Comparison of ENCODE assay signal across 20 cellular contexts in genomic region chr2:129734343-129735034, GRCh38.
"Had no signal": no experiment of that assay in that cellular context is flagged by ENCODE, and none has a peak within 500 bp of the region (broad histone marks: within the 10 kb centered on the region; RNA-seq: fewer than 3 reads in every experiment).

No MANE protein-coding gene starts in this region.

- H3K4me2 ChIP-seq: hepatocyte had no signal

- H3K4me1 ChIP-seq: foreskin keratinocyte, right atrium auricular region, sigmoid colon, testis, tibial nerve had no signal

- H3K27ac ChIP-seq: foreskin keratinocyte, hepatocyte, ovary, right atrium auricular region, sigmoid colon, skin epidermis, testis, tibial nerve had no signal

- H3K27me3 Mint-ChIP-seq: stimulated activated naive CD8-positive, alpha-beta T cell treated with anti-CD3 and anti-CD28 coated beads, Interleukin-15, amount 100 ng/mL, for 72 hours had no signal

- ATAC-seq: foreskin keratinocyte; mucosa of descending colon; naive thymus-derived CD8-positive, alpha-beta T cell; stimulated activated naive B cell treated with anti-CD40 and anti-IgM and Interleukin-4, amounts not matched to agents 10 μg/mL and 1 μg/mL and 100 μg/mL, for 72 hours; stimulated activated naive CD8-positive, alpha-beta T cell treated with anti-CD3 and anti-CD28 coated beads, Interleukin-15, amount 100 ng/mL, for 72 hours had no signal

- H3K9me3 Mint-ChIP-seq: dendritic cell treated with granulocyte-macrophage colony-stimulating factor and Interleukin-4, amounts not matched to agents 40 ng/mL and 50 ng/mL, for 4 days; naive thymus-derived CD8-positive, alpha-beta T cell; stimulated activated naive B cell treated with anti-CD40 and anti-IgM and Interleukin-4, amounts not matched to agents 10 μg/mL and 1 μg/mL and 100 μg/mL, for 72 hours; stimulated activated naive CD8-positive, alpha-beta T cell treated with anti-CD3 and anti-CD28 coated beads, Interleukin-15, amount 100 ng/mL, for 72 hours had no signal

- H3K4me1 Mint-ChIP-seq: naive thymus-derived CD8-positive, alpha-beta T cell; stimulated activated naive B cell treated with anti-CD40 and anti-IgM and Interleukin-4, amounts not matched to agents 10 μg/mL and 1 μg/mL and 100 μg/mL, for 72 hours; stimulated activated naive CD8-positive, alpha-beta T cell treated with anti-CD3 and anti-CD28 coated beads, Interleukin-15, amount 100 ng/mL, for 72 hours had no signal

- H3K4me3 ChIP-seq: hepatocyte, mucosa of descending colon, ovary, right atrium auricular region, sigmoid colon, skin epidermis, testis, tibial nerve had no signal

- H3K27me3 ChIP-seq: foreskin keratinocyte, hepatocyte, ovary, right atrium auricular region, sigmoid colon, testis, tibial nerve had no signal

- H3K9me3 ChIP-seq: mucosa of descending colon, ovary, right atrium auricular region, sigmoid colon, testis, tibial nerve had no signal

- FAIRE-seq: colon, endothelial cell of umbilical vein had no signal

- DNase-seq: erythroblast; foreskin keratinocyte; kidney glomerular epithelial cell; mammary epithelial cell; mucosa of descending colon; naive thymus-derived CD8-positive, alpha-beta T cell; ovary; sigmoid colon; stimulated activated CD4-positive, alpha-beta T cell treated with anti-CD3 and anti-CD28 coated beads, Interleukin-2, amount 100 ng/mL, for 24 hours; stimulated activated CD4-positive, alpha-beta T cell treated with anti-CD3 and anti-CD28 coated beads, Interleukin-4, amount 100 ng/mL, for 4 hours; stimulated activated naive B cell treated with anti-CD40 and anti-IgM and Interleukin-4, amounts not matched to agents 10 μg/mL and 1 μg/mL and 100 μg/mL, for 72 hours; stimulated activated naive CD8-positive, alpha-beta T cell treated with anti-CD3 and anti-CD28 coated beads, Interleukin-15, amount 100 ng/mL, for 72 hours; testis had no signal

- H3K4me3 Mint-ChIP-seq: dendritic cell treated with granulocyte-macrophage colony-stimulating factor and Interleukin-4, amounts not matched to agents 40 ng/mL and 50 ng/mL, for 4 days; naive thymus-derived CD8-positive, alpha-beta T cell; stimulated activated naive B cell treated with anti-CD40 and anti-IgM and Interleukin-4, amounts not matched to agents 10 μg/mL and 1 μg/mL and 100 μg/mL, for 72 hours; stimulated activated naive CD8-positive, alpha-beta T cell treated with anti-CD3 and anti-CD28 coated beads, Interleukin-15, amount 100 ng/mL, for 72 hours had no signal

- H3K27ac Mint-ChIP-seq: dendritic cell treated with granulocyte-macrophage colony-stimulating factor and Interleukin-4, amounts not matched to agents 40 ng/mL and 50 ng/mL, for 4 days; naive thymus-derived CD8-positive, alpha-beta T cell; stimulated activated naive B cell treated with anti-CD40 and anti-IgM and Interleukin-4, amounts not matched to agents 10 μg/mL and 1 μg/mL and 100 μg/mL, for 72 hours; stimulated activated naive CD8-positive, alpha-beta T cell treated with anti-CD3 and anti-CD28 coated beads, Interleukin-15, amount 100 ng/mL, for 72 hours had no signal

- H3K79me2 ChIP-seq: hepatocyte had no signal

- H3K36me3 ChIP-seq: ovary, right atrium auricular region, sigmoid colon, tibial nerve had no signal

- H3K36me3 Mint-ChIP-seq: naive thymus-derived CD8-positive, alpha-beta T cell; stimulated activated naive B cell treated with anti-CD40 and anti-IgM and Interleukin-4, amounts not matched to agents 10 μg/mL and 1 μg/mL and 100 μg/mL, for 72 hours had no signal

- H2AFZ ChIP-seq: hepatocyte had no signal
